20 cellular contexts compared by ENCODE assay signal in the genomic region with DNA sequence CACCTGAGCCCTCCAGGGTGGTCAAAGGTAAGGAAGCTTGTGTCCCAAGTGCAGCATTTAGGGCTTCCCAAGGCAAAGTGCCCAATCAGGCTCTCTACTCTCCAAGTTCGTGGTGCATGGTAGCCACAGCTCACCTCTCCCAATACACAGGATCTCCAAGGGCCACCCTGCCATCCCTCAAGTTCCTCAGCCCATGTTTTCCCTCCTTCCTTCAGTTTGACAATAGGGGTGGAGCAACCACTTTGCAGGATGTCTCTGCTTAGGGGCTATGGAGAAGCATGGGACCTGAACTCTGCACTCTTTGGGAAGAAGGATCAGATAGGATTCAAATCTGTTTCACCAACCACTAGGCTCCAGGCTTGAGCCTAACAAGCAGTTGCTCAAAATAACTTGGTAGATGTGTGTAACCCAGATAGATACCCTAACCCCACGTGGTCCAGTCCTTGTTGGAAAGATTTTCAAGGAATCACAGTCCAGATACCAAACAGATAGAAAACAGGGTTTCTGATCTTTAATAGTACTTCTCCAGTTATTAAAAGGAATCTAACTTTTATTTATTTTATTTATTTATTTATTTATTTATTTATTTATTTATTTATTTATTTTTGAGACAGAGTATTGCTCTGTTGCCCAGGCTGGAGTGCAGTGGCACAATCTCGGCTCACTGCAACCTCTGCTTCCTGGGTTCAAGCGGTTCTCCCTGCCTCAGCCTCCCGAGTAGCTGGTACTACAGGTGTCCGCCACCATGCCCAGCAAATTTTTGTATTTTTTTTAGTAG.
A peak's percentile ranks its signal among the peaks of the same experiment; 100 is the strongest.
DNase-seq lines count a peak whose midpoint lies in the region; ATAC-seq, FAIRE-seq and TF ChIP-seq lines count a peak whose summit lies in the region.
"Had no signal": no experiment of that assay in that cellular context is flagged by ENCODE, and none has a peak within 500 bp of the region (broad histone marks: within the 10 kb centered on the region; RNA-seq: fewer than 3 reads in every experiment).

No MANE protein-coding gene starts in this region.

- H4K20me1 ChIP-seq in H1 (replicated peaks in 1 of 2; ENCODE audit: control insufficient read depth in 1 of 2, insufficient read depth in 2 of 2, low read length in 2 of 2) (peaks cover 0 to 6% of the 10 kb centered on the region in 2 experiments), osteoblast (ENCODE audit: insufficient read depth, low read length) (peaks cover 12% of the 10 kb centered on the region)

- FAIRE-seq in A549 (lab: Jason Lieb, UNC) (no peak), H1 (lab: Jason Lieb, UNC) (no peak)
- FAIRE-seq: GM12878, GM19239, H54, K562 had no signal

- H3K79me2 ChIP-seq in H1 (ENCODE audit: control insufficient read depth in 1 of 2, insufficient read depth in 2 of 2, low read length in 2 of 2), result peaks cover 0 to 36% of the 10 kb centered on the region in 2 experiments; a peak in 2 of 4 replicates
- H3K79me2 ChIP-seq in osteoblast (ENCODE audit: insufficient read depth, low read length), result no peaks in the 10 kb centered on the region

- H2BK15ac ChIP-seq in H1 (ENCODE audit: low read length), result peak overlapping the region; percentile 73

- H3K4me3 ChIP-seq in A549, result no peak overlapping the region
- no peak overlapping the region for H3K4me3 ChIP-seq in HEK293 (ENCODE audit: low read depth, low read length)
- H3K4me3 ChIP-seq in H1 (ENCODE audit: extremely low read depth in 1 of 4, insufficient read depth in 2 of 4, low read depth in 3 of 4, low read length in 4 of 4), result peak overlapping the region in 1 of 4 experiments; percentile 33; a peak in 2 of 8 replicates
- H3K4me3 ChIP-seq in osteoblast (ENCODE audit: insufficient read depth, low read length), result no peak overlapping the region
- H3K4me3 ChIP-seq: BLaER1 treated with 17β-estradiol and CSF1 and Interleukin-3, amounts not matched to agents 10 nM and 100 nM; GM12878; K562 had no signal

- H2AK5ac ChIP-seq in H1 (ENCODE audit: low read depth, low read length), result peak overlapping the region; percentile 43

- ATAC-seq in A549, result no peak
- no peak for ATAC-seq in HG02885 (IDR thresholded peaks at IDR 0.05; ENCODE audit: poor library complexity, unreplicated experiment)
- ATAC-seq: CD8-positive, alpha-beta T cell; GM12878; HCT116; K562 had no signal

- H3K79me1 ChIP-seq in H1 (ENCODE audit: low read depth, low read length), result peaks cover 8% of the 10 kb centered on the region

- peaks cover 3% of the 10 kb centered on the region; the same call in 1 of the 2 replicates for H3K23me2 ChIP-seq in H1 (ENCODE audit: low read depth, low read length)

- H2AFZ ChIP-seq in H1 (ENCODE audit: low read length) (no peak overlapping the region), osteoblast (ENCODE audit: low read length) (no peak overlapping the region)

- H3K4me2 ChIP-seq in A549 (no peak overlapping the region), H1 (ENCODE audit: insufficient read depth in 1 of 2, low read depth in 2 of 2, low read length in 2 of 2) (peak overlapping the region; percentile 64 to 88), osteoblast (ENCODE audit: insufficient read depth, low read length) (no peak overlapping the region)
- H3K4me2 ChIP-seq: BLaER1 treated with 17β-estradiol and CSF1 and Interleukin-3, amounts not matched to agents 10 nM and 100 nM had no signal

- peak overlapping the region; percentile 52 for H3K18ac ChIP-seq in H1 (ENCODE audit: extremely low read depth, low read length)

- no peaks in the 10 kb centered on the region for H3K36me3 ChIP-seq in HEK293 (ENCODE audit: control insufficient read depth in 2 of 2, insufficient read depth in 1 of 2, low read length in 2 of 2)
- no peaks in the 10 kb centered on the region for H3K36me3 ChIP-seq in H1 (ENCODE audit: control insufficient read depth in 2 of 4, insufficient read depth in 4 of 4, low read length in 3 of 4)
- no peaks in the 10 kb centered on the region for H3K36me3 ChIP-seq in osteoblast (ENCODE audit: insufficient read depth, low read length)
- H3K36me3 ChIP-seq: BLaER1 treated with 17β-estradiol and CSF1 and Interleukin-3, amounts not matched to agents 10 nM and 100 nM had no signal

- no peak overlapping the region for H3K23ac ChIP-seq in H1 (ENCODE audit: insufficient read length)

- no peak overlapping the region for H3K9ac ChIP-seq in H1 (replicated peaks in 1 of 4; ENCODE audit: extremely low read depth in 1 of 4, low read depth in 3 of 4, low read length in 3 of 4)
- H3K9ac ChIP-seq: BLaER1 treated with 17β-estradiol and CSF1 and Interleukin-3, amounts not matched to agents 10 nM and 100 nM had no signal

- CTCF ChIA-PET in A549 (lab: Yijun Ruan, JAX) (no interaction called here), HEK293 (lab: Yijun Ruan, JAX) (no interaction called here), H1 (lab: Charles Lee; ENCODE audit: partially characterized antibody) (interaction anchor here (0.8 to 1.7 kb wide), 4 partner anchors 16 to 136 kb away, joined by 3 to 7 read pairs (median 3); no protein-coding TSS in a partner anchor)

- no peak overlapping the region for H3K14ac ChIP-seq in H1 (ENCODE audit: insufficient read length)

- H2BK5ac ChIP-seq in H1 (ENCODE audit: low read depth, low read length), result peak overlapping the region; percentile 99; the same call in 1 of the 2 replicates

- H2BK12ac ChIP-seq in H1 (ENCODE audit: low read depth, low read length), result peak overlapping the region; percentile 99

- DNase-seq in A549 (ENCODE audit: low read depth in 1 of 2, low spot score in 1 of 2) (no peak), H1 (ENCODE audit: low read depth in 1 of 2, low spot score in 2 of 2) (no peak), osteoblast (ENCODE audit: insufficient read length, low spot score, missing footprints) (peak; percentile 39), ecto neural progenitor cell (ENCODE audit: low spot score) (no peak)
- no peak for DNase-seq in stimulated activated CD4-positive, alpha-beta T cell treated with anti-CD3 and anti-CD28 coated beads, Interleukin-4, amount 100 ng/mL, for 4 hours
- DNase-seq: DMS 273 treated with DMSO at 0.1 percent for 48 hours, DMS53, DND-41, EL, IMR-90 had no signal

- TF ChIP-seq RAD21 in A549 (conservative IDR thresholded peaks at IDR 0.05 in 1 of 2, IDR thresholded peaks at IDR 0.05 in 1 of 2) (no peak), H1 (IDR thresholded peaks at IDR 0.05 in 1 of 2, conservative IDR thresholded peaks at IDR 0.05 in 1 of 2; ENCODE audit: low read depth in 2 of 2, low read length in 2 of 2) (no peak)

- no peak for TF ChIP-seq EP300 in A549 (IDR thresholded peaks at IDR 0.05)
- TF ChIP-seq EP300 in H1 (IDR thresholded peaks at IDR 0.05; ENCODE audit: borderline replicate concordance in 1 of 2, low read depth in 2 of 2, low read length in 2 of 2), result no peak

- no peak overlapping the region for H3K56ac ChIP-seq in H1 (replicated peaks; ENCODE audit: insufficient read length, low read depth, low read length)

- H3K27ac ChIP-seq in A549 (no peak overlapping the region), HEK293 (ENCODE audit: extremely low read depth, low read depth, low read length) (no peak overlapping the region), H1 (ENCODE audit: low read depth, low read length) (no peak overlapping the region), osteoblast (ENCODE audit: low read depth, low read length) (no peak overlapping the region)
- H3K27ac ChIP-seq: 22Rv1; BLaER1 treated with 17β-estradiol and CSF1 and Interleukin-3, amounts not matched to agents 10 nM and 100 nM had no signal

- H3K9me3 ChIP-seq in A549 (no peaks in the 10 kb centered on the region), HEK293 (ENCODE audit: control insufficient read depth, insufficient read depth, low read depth, low read length) (no peaks in the 10 kb centered on the region), H1 (ENCODE audit: insufficient read depth in 2 of 2, low read depth in 1 of 2, low read length in 1 of 2) (no peaks in the 10 kb centered on the region), osteoblast (ENCODE audit: low read depth, low read length) (no peaks in the 10 kb centered on the region)
- H3K9me3 ChIP-seq: BLaER1 treated with 17β-estradiol and CSF1 and Interleukin-3, amounts not matched to agents 10 nM and 100 nM had no signal

- H4K8ac ChIP-seq in H1 (ENCODE audit: extremely low read depth, insufficient read depth, low read length), result no peak overlapping the region

- WGBS in A549 (ENCODE audit: missing lambda C conversion rate), result 69% methylated on average over 6 of the region's 6 CpGs
- 56% methylated on average over 6 of the region's 6 CpGs; no CpG with 5 or more reads in 1 of the 2 experiments for WGBS in H1 (ENCODE audit: extremely low coverage in 1 of 2, insufficient coverage in 1 of 2, insufficient read length in 1 of 2, insufficient replicate concordance in 2 of 2, low coverage in 1 of 2, low lambda C conversion rate in 2 of 2, missing lambda C conversion rate in 1 of 2), 2 experiments

- peak overlapping the region; percentile 34 for H3K4ac ChIP-seq in H1 (replicated peaks; ENCODE audit: insufficient read length, low read depth, low read length)

- POLR2A ChIA-PET in A549 (lab: Yijun Ruan, JAX) (no interaction called here), HEK293 (lab: Yijun Ruan, JAX) (no interaction called here), H1 (lab: Charles Lee; ENCODE audit: partially characterized antibody) (interaction anchor here (0.7 to 5.1 kb wide), 5 partner anchors 15 to 124 kb away, joined by 3 to 25 read pairs (median 4); no protein-coding TSS in a partner anchor)

- peak overlapping the region; percentile 32 for H4K91ac ChIP-seq in H1 (replicated peaks; ENCODE audit: insufficient read length, low read length)

- H3K27me3 ChIP-seq in H1 (replicated peaks in 1 of 4; ENCODE audit: control insufficient read depth in 3 of 4, extremely low read depth in 1 of 4, insufficient read depth in 3 of 4, low read length in 3 of 4) (no peaks in the 10 kb centered on the region), osteoblast (ENCODE audit: insufficient read depth, low read length) (peaks cover 3% of the 10 kb centered on the region)

- TF ChIP-seq CTCF in A549 (IDR thresholded peaks at IDR 0.05) (no peak), HEK293 (tag by site-specific recombination; IDR thresholded peaks at IDR 0.05) (no peak), H1 (IDR thresholded peaks at IDR 0.05; ENCODE audit: control extremely low read depth in 1 of 3, insufficient read depth in 1 of 3, low read depth in 1 of 3, low read length in 3 of 3) (no peak), osteoblast (IDR thresholded peaks at IDR 0.05; ENCODE audit: extremely low read depth, low read depth, low read length) (no peak)

- peak overlapping the region; percentile 100 for H2BK20ac ChIP-seq in H1 (ENCODE audit: low read length)

- TF ChIP-seq POLR2A in A549 (IDR thresholded peaks at IDR 0.05; ENCODE audit: low read length) (no peak), H1 (IDR thresholded peaks at IDR 0.05; ENCODE audit: control extremely low read depth in 1 of 2, low read depth in 2 of 2, low read length in 2 of 2) (no peak)

- H3K4me1 ChIP-seq in A549 (peaks cover 5% of the 10 kb centered on the region; the same call in 1 of the 3 replicates), HEK293 (ENCODE audit: control insufficient read depth, insufficient read depth, low read length) (no peaks in the 10 kb centered on the region), H1 (replicated peaks in 1 of 4; ENCODE audit: control insufficient read depth in 3 of 4, insufficient read depth in 4 of 4, low read length in 3 of 4) (peaks cover 30 to 54% (median 46%) of the 10 kb centered on the region in 4 experiments), osteoblast (ENCODE audit: insufficient read depth, low read length) (no peaks in the 10 kb centered on the region)

- H2BK120ac ChIP-seq in H1 (replicated peaks; ENCODE audit: low read depth, low read length), result peak overlapping the region; percentile 39

- H4K5ac ChIP-seq in H1 (ENCODE audit: insufficient read length, low read depth, low read length), result no peak overlapping the region

Comparison
In these comparisons a context has a peak if more than half of its experiments do, and no peak if none do; other contexts are left out.
1. H3K4me2 ChIP-seq: peak in H1 (2 of 2); none in A549 (single experiment) and osteoblast (single experiment).